Comparison of ENCODE assay signal across 21 cellular contexts in the genomic region with DNA sequence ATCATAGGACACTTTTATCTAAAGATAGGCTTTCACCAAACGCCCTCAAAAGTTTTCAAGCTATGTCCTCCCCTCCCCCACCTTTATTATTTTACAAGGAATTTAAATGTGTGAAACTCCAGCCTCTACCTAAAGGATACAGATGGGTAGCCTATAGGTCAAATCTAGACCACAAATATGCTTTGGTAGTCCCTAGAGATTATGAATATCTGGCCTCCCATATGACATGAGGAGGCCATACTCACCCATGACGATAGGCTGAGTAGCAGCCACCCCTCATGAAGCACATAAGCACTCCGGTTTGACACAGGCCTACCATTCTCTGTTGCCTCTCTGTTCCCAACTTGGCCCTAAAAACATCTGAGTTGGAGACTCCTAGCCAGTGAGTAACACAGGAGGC. TPM values are rescaled to one million over a fixed set of nuclear protein-coding genes. Genes with fewer than 3 reads are reported as not detected.
DNase-seq lines count a peak whose midpoint lies in the region; ATAC-seq and TF ChIP-seq lines count a peak whose summit lies in the region.
"Had no signal": no experiment of that assay in that cellular context is flagged by ENCODE, and none has a peak within 500 bp of the region (broad histone marks: within the 10 kb centered on the region; RNA-seq: fewer than 3 reads in every experiment).

No MANE protein-coding gene starts in this region.

- peaks cover 0 to 9% (median 0%) of the 10 kb centered on the region in 11 experiments; a peak in 3 of 22 replicates for H3K9me3 ChIP-seq in BLaER1 treated with 17β-estradiol and CSF1 and Interleukin-3, amounts not matched to agents 10 nM and 100 nM (replicated peaks in 1 of 11)
- H3K9me3 ChIP-seq in Loucy (ENCODE audit: insufficient read depth, low read depth, low read length) (no peaks in the 10 kb centered on the region), psoas muscle (no peaks in the 10 kb centered on the region), stomach (no peaks in the 10 kb centered on the region), heart right ventricle (no peaks in the 10 kb centered on the region)
- H3K9me3 ChIP-seq: A549 had no signal

- TF ChIP-seq CTCF in Loucy (conservative IDR thresholded peaks at IDR 0.05; ENCODE audit: low read length) (no peak), cardiac fibroblast (IDR thresholded peaks at IDR 0.05; ENCODE audit: low read depth, low read length) (no peak), psoas muscle (IDR thresholded peaks at IDR 0.05) (no peak), stomach (IDR thresholded peaks at IDR 0.05) (no peak), heart right ventricle (IDR thresholded peaks at IDR 0.05) (no peak)

- no peaks in the 10 kb centered on the region for H3K27me3 ChIP-seq in BLaER1 treated with 17β-estradiol and CSF1 and Interleukin-3, amounts not matched to agents 10 nM and 100 nM
- H3K27me3 ChIP-seq in Loucy (ENCODE audit: insufficient read depth, low read length, poor library complexity, severe bottlenecking) (no peaks in the 10 kb centered on the region), psoas muscle (ENCODE audit: insufficient read depth in 3 of 3, low read length in 2 of 3) (no peaks in the 10 kb centered on the region), stomach (no peaks in the 10 kb centered on the region), heart right ventricle (no peaks in the 10 kb centered on the region)

- DNase-seq in cardiac fibroblast (ENCODE audit: low read depth in 2 of 2) (peak; percentile 16 to 57), psoas muscle (no peak), stomach (no peak), NCI-H146 (lab: John Stamatoyannopoulos, UW) (no peak), heart right ventricle (no peak)
- DNase-seq: DMS 273 treated with DMSO at 0.1 percent for 48 hours; GF-D8; KBM-7; NCI-H1105; NCI-H1694 treated with DMSO at 0.1 percent for 48 hours; NCI-H2107; NCI-H2227 treated with DMSO at 0.1 percent for 48 hours; NCI-H524 treated with DMSO at 0.1 percent for 48 hours; NK-92 treated with Interleukin-12 subunit alpha and Interleukin-12 subunit beta, amount 100 ng/mL, for 24 hours; PC-3 had no signal

- peak overlapping the region in 10 of 11 experiments; percentile 27 to 61 (median 54); a peak in 19 of 22 replicates for H3K4me2 ChIP-seq in BLaER1 treated with 17β-estradiol and CSF1 and Interleukin-3, amounts not matched to agents 10 nM and 100 nM
- peak overlapping the region; percentile 1 for H3K4me2 ChIP-seq in Loucy (ENCODE audit: low read depth, low read length, poor library complexity, severe bottlenecking)
- H3K4me2 ChIP-seq: A549 had no signal

- H3K27ac ChIP-seq in BLaER1 treated with 17β-estradiol and CSF1 and Interleukin-3, amounts not matched to agents 10 nM and 100 nM = no peak overlapping the region
- H3K27ac ChIP-seq in psoas muscle (peak overlapping the region; percentile 54), stomach (peak overlapping the region in 2 of 5 donors; percentile 33 to 59), heart right ventricle (no peak overlapping the region)
- H3K27ac ChIP-seq: A549, RWPE1 had no signal

- no peak for TF ChIP-seq EP300 in stomach (IDR thresholded peaks at IDR 0.05)

- peaks cover 44 to 68% (median 48%) of the 10 kb centered on the region in 10 experiments for H3K4me1 ChIP-seq in BLaER1 treated with 17β-estradiol and CSF1 and Interleukin-3, amounts not matched to agents 10 nM and 100 nM
- H3K4me1 ChIP-seq in Loucy (ENCODE audit: insufficient read depth, low read length, poor library complexity, severe bottlenecking) (peaks cover 16% of the 10 kb centered on the region), psoas muscle (peaks cover 48% of the 10 kb centered on the region), stomach (peaks cover 28 to 90% (median 58%) of the 10 kb centered on the region in 4 donors), heart right ventricle (peaks cover 3 to 69% (median 33%) of the 10 kb centered on the region in 9 donors)

- peaks cover 5 to 29% (median 17%) of the 10 kb centered on the region in 11 experiments; a peak in 15 of 22 replicates for H4K20me1 ChIP-seq in BLaER1 treated with 17β-estradiol and CSF1 and Interleukin-3, amounts not matched to agents 10 nM and 100 nM
- H4K20me1 ChIP-seq in Loucy (ENCODE audit: insufficient read depth, low read length, poor library complexity, severe bottlenecking) = no peaks in the 10 kb centered on the region

- no peaks in the 10 kb centered on the region; the same call in 1 of the 2 replicates for H3K79me2 ChIP-seq in Loucy (ENCODE audit: insufficient read depth, low read length)

- WGBS in psoas muscle, 3 donors = 84 to 86% (median 85%) methylated on average over 3 of the region's 3 CpGs
- 55 to 84% (median 77%) methylated on average over 3 of the region's 3 CpGs for WGBS in stomach, 5 donors
- WGBS in heart right ventricle, 2 donors = 84 to 90% methylated on average over 3 of the region's 3 CpGs

- H3K9ac ChIP-seq in BLaER1 treated with 17β-estradiol and CSF1 and Interleukin-3, amounts not matched to agents 10 nM and 100 nM = no peak overlapping the region
- H3K9ac ChIP-seq in Loucy (ENCODE audit: low read depth, low read length, poor library complexity, severe bottlenecking) = no peak overlapping the region

- intact Hi-C loops in psoas muscle (cut with DNase I) (no loop called here), stomach (cut with DNase I; ENCODE audit: low total_unique reads) (no loop called here), heart right ventricle (cut with DNase I) (no loop called here)

- H2AFZ ChIP-seq in Loucy (ENCODE audit: low read length) = no peak overlapping the region

- TF ChIP-seq POLR2A in stomach (IDR thresholded peaks at IDR 0.05) = no peak

- peak in 1 of 4 donors; percentile 15 for ATAC-seq in psoas muscle
- ATAC-seq in GM21619 (IDR thresholded peaks at IDR 0.05; ENCODE audit: unreplicated experiment) = no peak
- ATAC-seq in heart right ventricle = no peak
- ATAC-seq: A549, HCT116, PC-3 had no signal

- peaks cover 6 to 35% (median 18%) of the 10 kb centered on the region in 11 experiments; a peak in 13 of 22 replicates for H3K36me3 ChIP-seq in BLaER1 treated with 17β-estradiol and CSF1 and Interleukin-3, amounts not matched to agents 10 nM and 100 nM
- no peaks in the 10 kb centered on the region for H3K36me3 ChIP-seq in Loucy (ENCODE audit: insufficient read depth, low read length)
- peaks cover 0 to 10% of the 10 kb centered on the region in 2 donors for H3K36me3 ChIP-seq in psoas muscle (ENCODE audit: insufficient read depth in 1 of 2, low read depth in 1 of 2)
- H3K36me3 ChIP-seq in stomach = peaks cover 0 to 6% (median 2%) of the 10 kb centered on the region in 4 donors
- peaks cover 0 to 6% (median 0%) of the 10 kb centered on the region in 9 donors for H3K36me3 ChIP-seq in heart right ventricle

- no peaks in the 10 kb centered on the region for H3K9me2 ChIP-seq in Loucy (replicated peaks; ENCODE audit: low read depth, low read length)

- H3K4me3 ChIP-seq in BLaER1 treated with 17β-estradiol and CSF1 and Interleukin-3, amounts not matched to agents 10 nM and 100 nM = no peak overlapping the region
- H3K4me3 ChIP-seq in Loucy (ENCODE audit: low read length, poor library complexity, severe bottlenecking) = no peak overlapping the region
- H3K4me3 ChIP-seq in cardiac fibroblast (replicated peaks in 1 of 2; ENCODE audit: low read depth in 2 of 2, low read length in 2 of 2) = no peak overlapping the region
- H3K4me3 ChIP-seq in psoas muscle = no peak overlapping the region
- no peak overlapping the region for H3K4me3 ChIP-seq in stomach
- no peak overlapping the region for H3K4me3 ChIP-seq in heart right ventricle
- H3K4me3 ChIP-seq: A549 had no signal

- no peaks in the 10 kb centered on the region for H3F3A ChIP-seq in Loucy (ENCODE audit: low read depth)

RNA-seq across cellular contexts. Expression of gene SIL1, which starts 11.9 kb away (rescaled TPM):
- 10 to 100 TPM; 37.3 to 52.9 (median 39.4) TPM for total RNA-seq in psoas muscle
- polyA plus RNA-seq in psoas muscle = 10 to 100 TPM; 27.1 to 50.3 (median 47.8) TPM
- 10 to 100 TPM; 22.2 to 60.0 (median 31.8) TPM for total RNA-seq in stomach
- 10 to 100 TPM; 26.7 to 83.6 (median 74.6) TPM for polyA plus RNA-seq in stomach
- total RNA-seq in heart right ventricle = 10 to 100 TPM; 26.7 to 68.1 (median 43.4) TPM
- polyA plus RNA-seq in heart right ventricle = 10 to 100 TPM; 74.3 to 94.7 TPM

Comparison
In these comparisons a context has a peak if more than half of its experiments do, and no peak if none do; other contexts are left out.
1. DNase-seq: peak in cardiac fibroblast (2 of 2); none in psoas muscle (0 of 2), stomach (single experiment), NCI-H146 (single experiment) and heart right ventricle (0 of 2).